ENCODE assay signal across 30 cellular contexts in genomic region chr12:82994117-82994516, GRCh38.
"Had no signal": no experiment of that assay in that cellular context is flagged by ENCODE, and none has a peak within 500 bp of the region (broad histone marks: within the 10 kb centered on the region; RNA-seq: fewer than 3 reads in every experiment).

No MANE protein-coding gene starts in this region.

- H3K4me1 ChIP-seq: adrenal gland, ascending aorta had no signal

- DNase-seq: activated effector memory CD4-positive, alpha-beta T cell treated with anti-CD3 and anti-CD28 coated beads, Interleukin-2, amount 50 U/mL, for 16 hours; activated effector memory CD4-positive, alpha-beta T cell treated with Interleukin-2 at 50 U/mL for 16 hours; activated gamma-delta T cell; activated gamma-delta T cell treated with Interleukin-2 at 50 U/mL for 16 hours; activated naive CD4-positive, alpha-beta T cell; activated naive CD4-positive, alpha-beta T cell treated with anti-CD3 and anti-CD28 coated beads for 36 hours; activated naive CD4-positive, alpha-beta T cell treated with anti-CD3 and anti-CD28 coated beads, Interleukin-2, amount 10 ng/mL, durations not matched to agents 7 days and 5 days; activated naive CD4-positive, alpha-beta T cell treated with anti-CD3 and anti-CD28 coated beads, Interleukin-2, amount 50 U/mL, for 16 hours; activated naive CD4-positive, alpha-beta T cell treated with Interleukin-2 at 50 U/mL for 16 hours; activated naive CD8-positive, alpha-beta T cell treated with anti-CD3 and anti-CD28 coated beads for 36 hours; activated naive CD8-positive, alpha-beta T cell treated with anti-CD3 and anti-CD28 coated beads, Interleukin-2, amount 10 ng/mL, durations not matched to agents 7 days and 5 days; activated naive CD8-positive, alpha-beta T cell treated with anti-CD3 and anti-CD28 coated beads, Interleukin-2, amount 50 U/mL, for 24 hours; activated T-cell treated with anti-CD3 and anti-CD28 coated beads for 4 hours; activated T-cell treated with anti-CD3 and anti-CD28 coated beads, Interleukin-2, amount 50 U/mL, for 1 hour; activated T-cell treated with anti-CD3 and anti-CD28 coated beads, Interleukin-2, amount 50 U/mL, for 24 hours; activated T-cell treated with anti-CD3 and anti-CD28 coated beads, Interleukin-2, amount 50 U/mL, for 4 hours; activated T-cell treated with anti-CD3 and anti-CD28 coated beads, Interleukin-2, amount 50 U/mL, for 48 hours; activated T-cell treated with anti-CD3 and anti-CD28 coated beads, Interleukin-2, amount 50 U/mL, for 72 hours; adrenal gland; amniotic stem cell; amygdala; anterior cingulate cortex; aorta; body of pancreas; brain microvascular endothelial cell; caudate nucleus; central memory CD4-positive, alpha-beta T cell; cerebellar nuclear complex had no signal

- H3K27me3 ChIP-seq: adrenal gland, ascending aorta, body of pancreas, brain microvascular endothelial cell, cardiac muscle cell had no signal

- H3K27ac ChIP-seq: adrenal gland, ascending aorta, body of pancreas, brain microvascular endothelial cell, cardiac muscle cell had no signal

- H3K4me3 ChIP-seq: adrenal gland, ascending aorta, body of pancreas, cardiac muscle cell had no signal

- H3K9me3 ChIP-seq: adrenal gland, ascending aorta, body of pancreas had no signal

- H3K36me3 ChIP-seq: adrenal gland, ascending aorta, brain microvascular endothelial cell, cardiac muscle cell had no signal
